ENCODE assay signal across 1 cellular context in the genomic region with DNA sequence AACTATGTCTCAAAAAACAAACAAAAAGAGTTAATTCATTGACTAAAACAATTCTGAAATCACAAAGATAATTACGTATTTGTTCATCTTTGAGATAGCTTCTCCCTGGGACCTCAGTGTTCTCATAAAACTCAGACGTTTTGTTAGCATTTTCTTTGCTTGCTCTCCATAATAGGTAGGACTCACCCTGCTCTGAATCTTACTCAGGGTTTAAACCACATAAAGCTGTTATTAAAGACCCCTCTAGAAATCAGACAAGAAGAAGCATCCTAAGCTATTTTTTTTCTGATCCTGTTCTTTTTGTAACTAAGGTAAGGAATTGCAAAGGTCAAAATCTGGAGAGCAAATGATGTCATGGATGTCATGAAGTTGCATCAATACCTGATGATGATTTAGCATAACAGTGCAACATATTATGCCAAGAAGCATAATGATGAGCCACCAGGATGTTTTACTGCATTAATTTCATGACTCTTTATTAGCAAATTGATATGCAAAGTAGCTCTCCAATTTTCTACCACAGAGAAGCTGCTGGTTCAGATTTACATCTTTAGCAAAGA.
TF ChIP-seq lines count a peak whose summit lies in the region.

No MANE protein-coding gene starts in this region.

TF ChIP-seq in neural cell, 6 proteins besides CTCF, POLR2A, EP300 and RAD21 (continued from another document):
- TF ChIP-seq EZH2 (IDR thresholded peaks at IDR 0.05; ENCODE audit: borderline replicate concordance, insufficient read depth, low read length, poor library complexity, severe bottlenecking), result no peak
TF ChIP-seq in neural cell: peak in this region for 0.
